17 cellular contexts compared by ENCODE assay signal in genomic region chr19:46626441-46626840, GRCh38. TPM values are rescaled to one million over a fixed set of nuclear protein-coding genes. Genes with fewer than 3 reads are reported as not detected.
DNase-seq lines count a peak whose midpoint lies in the region; ATAC-seq and TF ChIP-seq lines count a peak whose summit lies in the region.
"Had no signal": no experiment of that assay in that cellular context is flagged by ENCODE, and none has a peak within 500 bp of the region (broad histone marks: within the 10 kb centered on the region; RNA-seq: fewer than 3 reads in every experiment).

No MANE protein-coding gene starts in this region.

- DNase-seq in right cardiac atrium, result peak in 2 of 3 donors; percentile 63 to 64
- no peak for DNase-seq in left cardiac atrium
- DNase-seq in esophagus muscularis mucosa (ENCODE audit: extremely low spot score), result no peak
- DNase-seq in trophoblast cell, result no peak
- DNase-seq in 8988T, result no peak
- no peak for DNase-seq in stimulated activated CD4-positive, alpha-beta T cell treated with anti-CD3 and anti-CD28 coated beads, Interleukin-15, amount 100 ng/mL, for 24 hours
- no peak for DNase-seq in testis
- DNase-seq: activated CD8-positive, alpha-beta memory T cell treated with anti-CD3 and anti-CD28 coated beads, Interleukin-2, amount 50 U/mL, for 4 hours; central memory CD4-positive, alpha-beta T cell; foreskin keratinocyte; Karpas-422; NCI-H1417; NCI-H345; occipital lobe had no signal

- H3K9ac ChIP-seq in trophoblast cell (ENCODE audit: low read length), result no peak overlapping the region

- H3K14ac ChIP-seq in trophoblast cell (ENCODE audit: low read length), result no peak overlapping the region

- H3K4ac ChIP-seq in trophoblast cell (ENCODE audit: low read depth, low read length), result no peak overlapping the region

- intact Hi-C loops in right cardiac atrium (cut with DNase I), result no loop called here
- intact Hi-C loops in left cardiac atrium (cut with DNase I), result no loop called here
- intact Hi-C loops in esophagus muscularis mucosa (cut with DNase I), result no loop called here
- intact Hi-C loops in testis (cut with DNase I; ENCODE audit: low total_unique reads), result no loop called here

- H2AK5ac ChIP-seq in trophoblast cell (ENCODE audit: low read length), result peak overlapping the region; percentile 48

- H3K27ac ChIP-seq in right cardiac atrium (ENCODE audit: low read length), result peak overlapping the region; percentile 19
- peak overlapping the region; percentile 71 to 85 (median 80) for H3K27ac ChIP-seq in esophagus muscularis mucosa (replicated peaks in 1 of 4)
- no peak overlapping the region for H3K27ac ChIP-seq in trophoblast cell (ENCODE audit: low read depth, low read length)
- H3K27ac ChIP-seq in testis, result no peak overlapping the region
- H3K27ac ChIP-seq: foreskin keratinocyte had no signal

- TF ChIP-seq EP300 in esophagus muscularis mucosa (IDR thresholded peaks at IDR 0.05), result no peak

- 44% methylated on average over 14 of the region's 14 CpGs for WGBS in right cardiac atrium
- 68% methylated on average over 13 of the region's 14 CpGs for WGBS in esophagus muscularis mucosa
- WGBS in trophoblast cell (ENCODE audit: extremely low coverage, insufficient coverage, insufficient read length), result no CpG with 5 or more reads among the region's 14 CpGs
- WGBS in testis, 2 donors, result 74 to 85% methylated on average over 12 to 14 of the region's 14 CpGs

- H3K4me2 ChIP-seq in trophoblast cell (ENCODE audit: low read length), result no peak overlapping the region

- ATAC-seq in right cardiac atrium (no peak), left cardiac atrium (no peak), GM18907 (IDR thresholded peaks at IDR 0.05; ENCODE audit: unreplicated experiment) (no peak)
- ATAC-seq: activated CD4-positive, CD25-positive, alpha-beta regulatory T cell treated with anti-CD3 and anti-CD28 coated beads, Interleukin-2, amount 50 U/mL, for 24 hours; foreskin keratinocyte had no signal

- TF ChIP-seq CTCF in esophagus muscularis mucosa (IDR thresholded peaks at IDR 0.05), result no peak
- TF ChIP-seq CTCF in testis (IDR thresholded peaks at IDR 0.05), result no peak

- H3K9me3 ChIP-seq in right cardiac atrium (ENCODE audit: control insufficient read depth, low read length) (no peaks in the 10 kb centered on the region), esophagus muscularis mucosa (no peaks in the 10 kb centered on the region), trophoblast cell (ENCODE audit: insufficient read depth, low read depth, low read length) (no peaks in the 10 kb centered on the region), testis (no peaks in the 10 kb centered on the region)

- no peaks in the 10 kb centered on the region for H3K27me3 ChIP-seq in right cardiac atrium (ENCODE audit: control insufficient read depth, insufficient read depth)
- no peaks in the 10 kb centered on the region for H3K27me3 ChIP-seq in esophagus muscularis mucosa
- no peaks in the 10 kb centered on the region for H3K27me3 ChIP-seq in trophoblast cell (ENCODE audit: insufficient read depth, low read length)
- no peaks in the 10 kb centered on the region for H3K27me3 ChIP-seq in testis

- peak overlapping the region; percentile 7 for H4K91ac ChIP-seq in trophoblast cell (ENCODE audit: low read depth, low read length)

- H4K8ac ChIP-seq in trophoblast cell (ENCODE audit: low read depth, low read length), result no peak overlapping the region

- H3K4me1 ChIP-seq in right cardiac atrium (ENCODE audit: control insufficient read depth, insufficient read depth, low read length) (no peaks in the 10 kb centered on the region), esophagus muscularis mucosa (peaks cover 19 to 62% (median 55%) of the 10 kb centered on the region in 4 donors), trophoblast cell (ENCODE audit: control insufficient read depth in 1 of 2, insufficient read depth in 2 of 2, low read length in 2 of 2) (peaks cover 16 to 20% of the 10 kb centered on the region in 2 experiments), testis (peaks cover 4% of the 10 kb centered on the region)

- no peak for TF ChIP-seq POLR2A in esophagus muscularis mucosa (IDR thresholded peaks at IDR 0.05; ENCODE audit: low read depth)
- no peak for TF ChIP-seq POLR2A in testis (IDR thresholded peaks at IDR 0.05)

- no peak overlapping the region for H3K23ac ChIP-seq in trophoblast cell (ENCODE audit: low read length)

- no peaks in the 10 kb centered on the region for H3K36me3 ChIP-seq in esophagus muscularis mucosa
- no peaks in the 10 kb centered on the region for H3K36me3 ChIP-seq in trophoblast cell (ENCODE audit: control insufficient read depth in 1 of 2, insufficient read depth in 2 of 2, low read length in 2 of 2)
- H3K36me3 ChIP-seq in testis (ENCODE audit: low read depth, missing control alignments), result no peaks in the 10 kb centered on the region

- no peak overlapping the region for H2BK12ac ChIP-seq in trophoblast cell (ENCODE audit: low read length)

- peaks cover under 1% of the 10 kb centered on the region for H3K79me1 ChIP-seq in trophoblast cell (ENCODE audit: low read length)

- H2BK120ac ChIP-seq in trophoblast cell (ENCODE audit: insufficient read depth, low read length, poor library complexity), result no peak overlapping the region

- H2BK5ac ChIP-seq in trophoblast cell (ENCODE audit: low read depth, low read length, poor library complexity), result no peak overlapping the region

- no peak overlapping the region for H3K4me3 ChIP-seq in right cardiac atrium (ENCODE audit: low read length)
- H3K4me3 ChIP-seq in esophagus muscularis mucosa, result no peak overlapping the region
- no peak overlapping the region for H3K4me3 ChIP-seq in trophoblast cell (ENCODE audit: low read depth, low read length)
- no peak overlapping the region for H3K4me3 ChIP-seq in testis

- H4K12ac ChIP-seq in trophoblast cell (ENCODE audit: low read depth, low read length), result no peak overlapping the region

- H2AFZ ChIP-seq in trophoblast cell (ENCODE audit: insufficient read depth, low read length, poor library complexity), result no peak overlapping the region

- no peak overlapping the region for H3K18ac ChIP-seq in trophoblast cell (ENCODE audit: low read length)

- H3K79me2 ChIP-seq in trophoblast cell (ENCODE audit: control insufficient read depth, insufficient read depth, low read length, poor library complexity), result no peaks in the 10 kb centered on the region

RNA-seq across cellular contexts. Expression of gene PTGIR, which starts 1.6 kb away (rescaled TPM):
- total RNA-seq in right cardiac atrium (10 to 100 TPM in 2 of 4 donors, 1 to 10 TPM in 2; 7.6 to 13.5 (median 9.5) TPM), left cardiac atrium (10 to 100 TPM in 1 of 2 donors, 1 to 10 TPM in 1; 5.5 to 14.8 TPM), esophagus muscularis mucosa (1 to 10 TPM; 5.9 to 9.1 (median 7.1) TPM), testis (under 1 TPM; 0.63 to 0.87 TPM)
- polyA plus RNA-seq in right cardiac atrium (6.7 TPM), testis (ENCODE audit: insufficient read depth, low read depth, low replicate concordance) (1.0 TPM)
- polyA plus RNA-seq in trophoblast cell (2013), result 0.57 and 0.64 TPM in 2 replicates
- total RNA-seq: foreskin keratinocyte, occipital lobe had no signal

RNA-seq across cellular contexts. Expression of gene GNG8, which starts 9.6 kb away (rescaled TPM):
- 1 to 10 TPM; 3.0 to 7.4 (median 4.7) TPM for total RNA-seq in right cardiac atrium
- polyA plus RNA-seq in right cardiac atrium, result not detected
- 1 to 10 TPM in 1 of 2 donors, not detected in 1; 5.2 TPM for total RNA-seq in left cardiac atrium
- not detected for total RNA-seq in esophagus muscularis mucosa
- polyA plus RNA-seq in trophoblast cell (2013), result 2.0 TPM in 1 of 2 replicates, not detected in the other
- total RNA-seq in testis, result not detected
- not detected for polyA plus RNA-seq in testis (ENCODE audit: insufficient read depth, low read depth, low replicate concordance)
- total RNA-seq: foreskin keratinocyte, mesenteric fat pad, occipital lobe had no signal
- polyA plus RNA-seq: foreskin keratinocyte had no signal

RNA-seq across cellular contexts. Expression of gene CALM3, which starts 25.3 kb away (rescaled TPM):
- total RNA-seq in right cardiac atrium (100 to 1,000 TPM; 232 to 357 (median 343) TPM), left cardiac atrium (100 to 1,000 TPM; 229 to 241 TPM), esophagus muscularis mucosa (100 to 1,000 TPM; 114 to 155 (median 129) TPM), testis (100 to 1,000 TPM; 357 to 380 TPM)
- polyA plus RNA-seq in right cardiac atrium (365 TPM), testis (ENCODE audit: insufficient read depth, low read depth, low replicate concordance) (889 TPM)
- polyA plus RNA-seq in trophoblast cell (2013), result 312 and 341 TPM in 2 replicates

RNA-seq across cellular contexts. Expression of gene DACT3, which starts 34.5 kb away (rescaled TPM):
- total RNA-seq in right cardiac atrium (10 to 100 TPM; 24.6 to 46.5 (median 37.2) TPM), left cardiac atrium (10 to 100 TPM; 15.1 to 15.4 TPM), esophagus muscularis mucosa (100 to 1,000 TPM in 1 of 4 donors, 10 to 100 TPM in 3; 46.7 to 119 (median 65.1) TPM), testis (10 to 100 TPM; 17.2 to 30.6 TPM)
- polyA plus RNA-seq in right cardiac atrium (28.3 TPM), testis (ENCODE audit: insufficient read depth, low read depth, low replicate concordance) (19.8 TPM)
- 13.8 and 15.5 TPM in 2 replicates for polyA plus RNA-seq in trophoblast cell (2013)

Comparison
In these comparisons a context has a peak if more than half of its experiments do, and no peak if none do; other contexts are left out.
1. DNase-seq: peak in right cardiac atrium (2 of 3); none in left cardiac atrium (single experiment), esophagus muscularis mucosa (single experiment), trophoblast cell (0 of 2), 8988T (single experiment), stimulated activated CD4-positive, alpha-beta T cell treated with anti-CD3 and anti-CD28 coated beads, Interleukin-15, amount 100 ng/mL, for 24 hours (single experiment) and testis (single experiment).
2. H3K27ac ChIP-seq: peak in right cardiac atrium (single experiment) and esophagus muscularis mucosa (4 of 4); none in trophoblast cell (single experiment) and testis (0 of 2).